In genomic region chr2:175687465-175687864, GRCh38 we compare ENCODE assay signal across 12 cellular contexts.
DNase-seq lines count a peak whose midpoint lies in the region; ATAC-seq and TF ChIP-seq lines count a peak whose summit lies in the region.
"Had no signal": no experiment of that assay in that cellular context is flagged by ENCODE, and none has a peak within 500 bp of the region (broad histone marks: within the 10 kb centered on the region; RNA-seq: fewer than 3 reads in every experiment).

No MANE protein-coding gene starts in this region.

- no peaks in the 10 kb centered on the region for H3K27me3 ChIP-seq in A673 (replicated peaks; ENCODE audit: insufficient read depth, low read depth, low read length, poor library complexity)

- H3K27me3 Mint-ChIP-seq in activated CD4-positive, alpha-beta memory T cell treated with anti-CD3 and anti-CD28 coated beads for 36 hours: peaks cover 12% of the 10 kb centered on the region

- POLR2A ChIA-PET in A673 (lab: Charles Lee; ENCODE audit: low non-redundant PET): no interaction called here
- POLR2A ChIA-PET in HEK293 (lab: Yijun Ruan, JAX): no interaction called here
- POLR2A ChIA-PET in activated CD4-positive, alpha-beta memory T cell treated with anti-CD3 and anti-CD28 coated beads for 36 hours (lab: Charles Lee): no interaction called here

- intact Hi-C loops in A673 (cut with micrococcal nuclease; ENCODE audit: unreplicated experiment): no loop called here
- intact Hi-C loops in activated CD4-positive, alpha-beta memory T cell treated with anti-CD3 and anti-CD28 coated beads for 36 hours (cut with micrococcal nuclease): no loop called here

- H3K4me1 ChIP-seq in A673 (ENCODE audit: insufficient read depth, low read length, poor library complexity, severe bottlenecking) (peaks cover 4% of the 10 kb centered on the region), HEK293 (ENCODE audit: control insufficient read depth, insufficient read depth, low read length) (no peaks in the 10 kb centered on the region)

- no peak overlapping the region for H3K4me3 ChIP-seq in A673 (ENCODE audit: low read depth, low read length, poor library complexity, severe bottlenecking)
- no peak overlapping the region for H3K4me3 ChIP-seq in HEK293 (ENCODE audit: low read depth, low read length)
- H3K4me3 ChIP-seq: K562, PC-9 had no signal

- no peak overlapping the region for H3K27ac ChIP-seq in A673 (ENCODE audit: low read depth, low read length, poor library complexity, severe bottlenecking)
- H3K27ac ChIP-seq in HEK293 (ENCODE audit: extremely low read depth, low read depth, low read length): no peak overlapping the region
- H3K27ac ChIP-seq in VCaP: peak overlapping the region; percentile 20; the same call in 1 of the 2 replicates
- H3K27ac ChIP-seq: PC-9 had no signal

- H3K4me3 Mint-ChIP-seq in activated CD4-positive, alpha-beta memory T cell treated with anti-CD3 and anti-CD28 coated beads for 36 hours: no peak overlapping the region
- H3K4me3 Mint-ChIP-seq: CD4-positive, CD25-positive, alpha-beta regulatory T cell had no signal

- H3K4me1 Mint-ChIP-seq in activated CD4-positive, alpha-beta memory T cell treated with anti-CD3 and anti-CD28 coated beads for 36 hours (ENCODE audit: low read depth): no peaks in the 10 kb centered on the region
- H3K4me1 Mint-ChIP-seq: CD4-positive, CD25-positive, alpha-beta regulatory T cell had no signal

- BruUV-seq in A673 (replicated peaks; lab: Mats Ljungman, UMichigan): no TSS peak

- no peaks in the 10 kb centered on the region for H3K36me3 Mint-ChIP-seq in activated CD4-positive, alpha-beta memory T cell treated with anti-CD3 and anti-CD28 coated beads for 36 hours
- H3K36me3 Mint-ChIP-seq: CD4-positive, CD25-positive, alpha-beta regulatory T cell had no signal

- CTCF ChIA-PET in A673 (lab: Charles Lee) (interaction anchor here (1.1 to 1.5 kb wide), 2 partner anchors 66 to 436 kb away, joined by 3 read pairs; no protein-coding TSS in a partner anchor), HEK293 (lab: Yijun Ruan, JAX) (interaction anchor here (0.7 to 4.7 kb wide), 4 partner anchors 320 to 399 kb away, joined by 3 to 44 read pairs (median 4); no protein-coding TSS in a partner anchor)
- CTCF ChIA-PET in activated CD4-positive, alpha-beta memory T cell treated with anti-CD3 and anti-CD28 coated beads for 36 hours (lab: Charles Lee): interaction anchor here (0.7 to 5.9 kb wide), 4 partner anchors 8 to 409 kb away, joined by 3 to 130 read pairs (median 4); no protein-coding TSS in a partner anchor

- H3K36me3 ChIP-seq in A673 (ENCODE audit: insufficient read depth, low read length, poor library complexity, severe bottlenecking) (no peaks in the 10 kb centered on the region), HEK293 (ENCODE audit: control insufficient read depth in 2 of 2, insufficient read depth in 1 of 2, low read length in 2 of 2) (no peaks in the 10 kb centered on the region)

- TF ChIP-seq CTCF in A673 (conservative IDR thresholded peaks at IDR 0.05; ENCODE audit: low read depth, low read length): no peak
- TF ChIP-seq CTCF in HEK293 (tag by site-specific recombination; IDR thresholded peaks at IDR 0.05): no peak
- no peak for TF ChIP-seq CTCF in VCaP (conservative IDR thresholded peaks at IDR 0.05)

- DNase-seq in A673 (ENCODE audit: low spot score): peak; percentile 42
- peak; percentile 83 for DNase-seq in NCI-H69 (lab: John Stamatoyannopoulos, UW)
- no peak for DNase-seq in activated CD4-positive, alpha-beta memory T cell treated with anti-CD3 and anti-CD28 coated beads for 36 hours
- no peak for DNase-seq in cerebellar nuclear complex (lab: John Stamatoyannopoulos, UW)
- DNase-seq: AML-193; CD4-positive, CD25-positive, alpha-beta regulatory T cell; NCI-H1105 treated with DMSO at 0.1 percent for 48 hours; PC-9 had no signal

- H3K9me3 Mint-ChIP-seq in activated CD4-positive, alpha-beta memory T cell treated with anti-CD3 and anti-CD28 coated beads for 36 hours: no peaks in the 10 kb centered on the region
- H3K9me3 Mint-ChIP-seq: CD4-positive, CD25-positive, alpha-beta regulatory T cell had no signal

- H3K27ac Mint-ChIP-seq in activated CD4-positive, alpha-beta memory T cell treated with anti-CD3 and anti-CD28 coated beads for 36 hours: no peak overlapping the region
- H3K27ac Mint-ChIP-seq: CD4-positive, CD25-positive, alpha-beta regulatory T cell had no signal

- H3K9me3 ChIP-seq in A673 (ENCODE audit: low read depth, low read length, poor library complexity, severe bottlenecking) (no peaks in the 10 kb centered on the region), HEK293 (ENCODE audit: control insufficient read depth, insufficient read depth, low read depth, low read length) (no peaks in the 10 kb centered on the region)

- no peak for ATAC-seq in GM19467 (IDR thresholded peaks at IDR 0.05; ENCODE audit: unreplicated experiment)
- ATAC-seq: K562 had no signal

TF ChIP-seq in HEK293, 187 proteins besides CTCF, POLR2A, EP300 and RAD21:
- no peak for TF ChIP-seq ZNF416 (tag by site-specific recombination; IDR thresholded peaks at IDR 0.05)
- TF ChIP-seq PRDM4 (tag by site-specific recombination; IDR thresholded peaks at IDR 0.05): no peak
- TF ChIP-seq ZNF449 (tag by site-specific recombination; IDR thresholded peaks at IDR 0.05): 0 out of 2 replicates have a peak, but pooled peaks have one; percentile 16
- no peak for TF ChIP-seq ZFP69B (tag by site-specific recombination; IDR thresholded peaks at IDR 0.05)

Comparison
In these comparisons a context has a peak if more than half of its experiments do, and no peak if none do; other contexts are left out.
1. DNase-seq: peak in A673 (single experiment) and NCI-H69 (single experiment); none in activated CD4-positive, alpha-beta memory T cell treated with anti-CD3 and anti-CD28 coated beads for 36 hours (single experiment) and cerebellar nuclear complex (0 of 2).